13 cellular contexts compared by ENCODE assay signal in genomic region chr10:62451606-62451965, GRCh38.
"Had no signal": no experiment of that assay in that cellular context is flagged by ENCODE, and none has a peak within 500 bp of the region (broad histone marks: within the 10 kb centered on the region; RNA-seq: fewer than 3 reads in every experiment).

No MANE protein-coding gene starts in this region.

- H3K27me3 ChIP-seq: neutrophil, transverse colon had no signal

- H3K36me3 Mint-ChIP-seq: activated naive CD4-positive, alpha-beta T cell treated with anti-CD3 and anti-CD28 coated beads, Interleukin-2, amount 10 ng/mL, durations not matched to agents 7 days and 5 days; mesothelial cell of epicardium; stimulated activated effector memory CD8-positive, alpha-beta T cell treated with anti-CD3 and anti-CD28 coated beads, Interleukin-12 subunit alpha, Interleukin-12 subunit beta, amount 100 ng/mL, for 72 hours had no signal

- H3K9me3 Mint-ChIP-seq: activated CD4-positive, alpha-beta T cell treated with anti-CD3 and anti-CD28 coated beads, Interleukin-2, amount 10 ng/mL, durations not matched to agents 24 days and 14 days; activated naive CD4-positive, alpha-beta T cell treated with anti-CD3 and anti-CD28 coated beads, Interleukin-2, amount 10 ng/mL, durations not matched to agents 7 days and 5 days; activated T-helper 17 cell treated with anti-CD3 and anti-CD28 coated beads, Interleukin-2, amount 50 U/mL, for 72 hours; effector memory CD8-positive, alpha-beta T cell; stimulated activated effector memory CD8-positive, alpha-beta T cell treated with anti-CD3 and anti-CD28 coated beads, Interleukin-12 subunit alpha, Interleukin-12 subunit beta, amount 100 ng/mL, for 72 hours had no signal

- H3K27ac Mint-ChIP-seq: activated CD4-positive, alpha-beta T cell treated with anti-CD3 and anti-CD28 coated beads, Interleukin-2, amount 10 ng/mL, durations not matched to agents 24 days and 14 days; activated naive CD4-positive, alpha-beta T cell treated with anti-CD3 and anti-CD28 coated beads, Interleukin-2, amount 10 ng/mL, durations not matched to agents 7 days and 5 days; activated T-helper 17 cell treated with anti-CD3 and anti-CD28 coated beads, Interleukin-2, amount 50 U/mL, for 72 hours; effector memory CD8-positive, alpha-beta T cell; mesothelial cell of epicardium; stimulated activated effector memory CD8-positive, alpha-beta T cell treated with anti-CD3 and anti-CD28 coated beads, Interleukin-12 subunit alpha, Interleukin-12 subunit beta, amount 100 ng/mL, for 72 hours had no signal

- DNase-seq: activated CD4-positive, alpha-beta T cell treated with anti-CD3 and anti-CD28 coated beads, Interleukin-2, amount 10 ng/mL, durations not matched to agents 24 days and 14 days; activated naive CD4-positive, alpha-beta T cell treated with anti-CD3 and anti-CD28 coated beads, Interleukin-2, amount 10 ng/mL, durations not matched to agents 7 days and 5 days; caudate nucleus; effector memory CD8-positive, alpha-beta T cell; hippocampal formation; naive thymus-derived CD8-positive, alpha-beta T cell; retina; transverse colon had no signal

- H3K4me3 ChIP-seq: skin epidermis, transverse colon had no signal

- H3K27ac ChIP-seq: neutrophil, transverse colon had no signal

- H3K4me3 Mint-ChIP-seq: activated CD4-positive, alpha-beta T cell treated with anti-CD3 and anti-CD28 coated beads, Interleukin-2, amount 10 ng/mL, durations not matched to agents 24 days and 14 days; activated naive CD4-positive, alpha-beta T cell treated with anti-CD3 and anti-CD28 coated beads, Interleukin-2, amount 10 ng/mL, durations not matched to agents 7 days and 5 days; activated T-helper 17 cell treated with anti-CD3 and anti-CD28 coated beads, Interleukin-2, amount 50 U/mL, for 72 hours; effector memory CD8-positive, alpha-beta T cell; mesothelial cell of epicardium; stimulated activated effector memory CD8-positive, alpha-beta T cell treated with anti-CD3 and anti-CD28 coated beads, Interleukin-12 subunit alpha, Interleukin-12 subunit beta, amount 100 ng/mL, for 72 hours had no signal

- H3K36me3 ChIP-seq: neutrophil, transverse colon had no signal

- H3K4me1 Mint-ChIP-seq: activated CD4-positive, alpha-beta T cell treated with anti-CD3 and anti-CD28 coated beads, Interleukin-2, amount 10 ng/mL, durations not matched to agents 24 days and 14 days; activated T-helper 17 cell treated with anti-CD3 and anti-CD28 coated beads, Interleukin-2, amount 50 U/mL, for 72 hours had no signal

- ATAC-seq: activated T-helper 17 cell treated with anti-CD3 and anti-CD28 coated beads, Interleukin-2, amount 50 U/mL, for 72 hours; effector memory CD8-positive, alpha-beta T cell; naive thymus-derived CD8-positive, alpha-beta T cell; stimulated activated effector memory CD8-positive, alpha-beta T cell treated with anti-CD3 and anti-CD28 coated beads, Interleukin-12 subunit alpha, Interleukin-12 subunit beta, amount 100 ng/mL, for 72 hours had no signal

- H3K9me3 ChIP-seq: neutrophil, transverse colon had no signal
